In genomic region chr3:196623350-196623749, GRCh38 we compare ENCODE assay signal across 19 cellular contexts. TPM values are rescaled to one million over a fixed set of nuclear protein-coding genes. Genes with fewer than 3 reads are reported as not detected.
DNase-seq lines count a peak whose midpoint lies in the region; ATAC-seq and TF ChIP-seq lines count a peak whose summit lies in the region.
"Had no signal": no experiment of that assay in that cellular context is flagged by ENCODE, and none has a peak within 500 bp of the region (broad histone marks: within the 10 kb centered on the region; RNA-seq: fewer than 3 reads in every experiment).

No MANE protein-coding gene starts in this region.

- no peak overlapping the region for H3K23ac ChIP-seq in trophoblast cell (ENCODE audit: low read length)

- H4K91ac ChIP-seq in trophoblast cell (ENCODE audit: low read depth, low read length): no peak overlapping the region

- H3K18ac ChIP-seq in trophoblast cell (ENCODE audit: low read length): no peak overlapping the region

- H2AK5ac ChIP-seq in trophoblast cell (ENCODE audit: low read length): no peak overlapping the region

- no peaks in the 10 kb centered on the region for H3K9me3 ChIP-seq in esophagus squamous epithelium
- H3K9me3 ChIP-seq in trophoblast cell (ENCODE audit: insufficient read depth, low read depth, low read length): no peaks in the 10 kb centered on the region
- no peaks in the 10 kb centered on the region for H3K9me3 ChIP-seq in vagina
- H3K9me3 ChIP-seq: BLaER1 had no signal

- H3K9me3 Mint-ChIP-seq in activated CD8-positive, alpha-beta memory T cell treated with anti-CD3 and anti-CD28 coated beads, Interleukin-2, amount 10 ng/mL, durations not matched to agents 7 days and 5 days (ENCODE audit: low read depth): no peaks in the 10 kb centered on the region
- H3K9me3 Mint-ChIP-seq in activated CD8-positive, alpha-beta T cell treated with anti-CD3 and anti-CD28 coated beads, Interleukin-2, amount 10 ng/mL, durations not matched to agents 7 days and 5 days (ENCODE audit: insufficient read depth): no peaks in the 10 kb centered on the region
- no peaks in the 10 kb centered on the region for H3K9me3 Mint-ChIP-seq in natural killer cell treated with Interleukin-12 subunit alpha and Interleukin-12 subunit beta and Interleukin-15 and Interleukin-18, amount 100 ng/mL, for 72 hours
- H3K9me3 Mint-ChIP-seq: activated T-helper 2 cell treated with anti-CD3 and anti-CD28 coated beads, Interferon-gamma antibody, Interleukin-2, Interleukin-4, amounts not matched to agents 10 μg/mL and 5 μg/mL and 100 μg/mL, durations not matched to agents 14 hours and 24 hours and 36 hours; mesothelial cell of epicardium; neural crest cell; T-helper 2 cell treated with Interferon-gamma antibody and Interleukin-4, amounts not matched to agents 5 μg/mL and 100 μg/mL, for 36 hours had no signal

- peak overlapping the region; percentile 36 for H3K27ac Mint-ChIP-seq in activated CD8-positive, alpha-beta memory T cell treated with anti-CD3 and anti-CD28 coated beads, Interleukin-2, amount 10 ng/mL, durations not matched to agents 7 days and 5 days
- H3K27ac Mint-ChIP-seq in activated CD8-positive, alpha-beta T cell treated with anti-CD3 and anti-CD28 coated beads, Interleukin-2, amount 10 ng/mL, durations not matched to agents 7 days and 5 days: no peak overlapping the region
- H3K27ac Mint-ChIP-seq in natural killer cell treated with Interleukin-12 subunit alpha and Interleukin-12 subunit beta and Interleukin-15 and Interleukin-18, amount 100 ng/mL, for 72 hours: no peak overlapping the region
- H3K27ac Mint-ChIP-seq: mesothelial cell of epicardium had no signal

- no peak overlapping the region for H2AFZ ChIP-seq in trophoblast cell (ENCODE audit: insufficient read depth, low read length, poor library complexity)
- H2AFZ ChIP-seq: PC-9 had no signal

- H3K9ac ChIP-seq in trophoblast cell (ENCODE audit: low read length): peak overlapping the region; percentile 21
- H3K9ac ChIP-seq: BLaER1 had no signal

- no peak for ATAC-seq in activated CD8-positive, alpha-beta memory T cell treated with anti-CD3 and anti-CD28 coated beads, Interleukin-2, amount 10 ng/mL, durations not matched to agents 7 days and 5 days
- ATAC-seq in activated CD8-positive, alpha-beta T cell treated with anti-CD3 and anti-CD28 coated beads, Interleukin-2, amount 10 ng/mL, durations not matched to agents 7 days and 5 days: no peak
- ATAC-seq in natural killer cell treated with Interleukin-12 subunit alpha and Interleukin-12 subunit beta and Interleukin-15 and Interleukin-18, amount 100 ng/mL, for 72 hours: no peak

- H3K79me2 ChIP-seq in trophoblast cell (ENCODE audit: control insufficient read depth, insufficient read depth, low read length, poor library complexity): no peaks in the 10 kb centered on the region

- H2BK12ac ChIP-seq in trophoblast cell (ENCODE audit: low read length): no peak overlapping the region

- H3K79me1 ChIP-seq in trophoblast cell (ENCODE audit: low read length): no peaks in the 10 kb centered on the region

- H2BK120ac ChIP-seq in trophoblast cell (ENCODE audit: insufficient read depth, low read length, poor library complexity): no peak overlapping the region

- H3K27me3 ChIP-seq in esophagus squamous epithelium: no peaks in the 10 kb centered on the region
- H3K27me3 ChIP-seq in trophoblast cell (ENCODE audit: insufficient read depth, low read length): no peaks in the 10 kb centered on the region
- H3K27me3 ChIP-seq in vagina: no peaks in the 10 kb centered on the region
- H3K27me3 ChIP-seq: BLaER1 had no signal

- peaks cover 4 to 31% (median 14%) of the 10 kb centered on the region in 3 donors for H3K4me1 ChIP-seq in esophagus squamous epithelium
- no peaks in the 10 kb centered on the region for H3K4me1 ChIP-seq in trophoblast cell (ENCODE audit: control insufficient read depth in 1 of 2, insufficient read depth in 2 of 2, low read length in 2 of 2)
- peaks cover 8% of the 10 kb centered on the region for H3K4me1 ChIP-seq in vagina

- H3K14ac ChIP-seq in trophoblast cell (ENCODE audit: low read length): no peak overlapping the region

- no peak overlapping the region for H3K4ac ChIP-seq in trophoblast cell (ENCODE audit: low read depth, low read length)

- no peak overlapping the region for H3K4me2 ChIP-seq in trophoblast cell (ENCODE audit: low read length)
- H3K4me2 ChIP-seq: PC-9 had no signal

- TF ChIP-seq CTCF in esophagus squamous epithelium (IDR thresholded peaks at IDR 0.05) (no peak), vagina (IDR thresholded peaks at IDR 0.05) (no peak), foreskin fibroblast (IDR thresholded peaks at IDR 0.05; ENCODE audit: low read depth, low read length) (no peak)

- no peak overlapping the region for H3K4me3 Mint-ChIP-seq in activated CD8-positive, alpha-beta memory T cell treated with anti-CD3 and anti-CD28 coated beads, Interleukin-2, amount 10 ng/mL, durations not matched to agents 7 days and 5 days
- no peak overlapping the region for H3K4me3 Mint-ChIP-seq in activated CD8-positive, alpha-beta T cell treated with anti-CD3 and anti-CD28 coated beads, Interleukin-2, amount 10 ng/mL, durations not matched to agents 7 days and 5 days
- H3K4me3 Mint-ChIP-seq in natural killer cell treated with Interleukin-12 subunit alpha and Interleukin-12 subunit beta and Interleukin-15 and Interleukin-18, amount 100 ng/mL, for 72 hours: no peak overlapping the region
- H3K4me3 Mint-ChIP-seq: mesothelial cell of epicardium had no signal

- intact Hi-C loops in esophagus squamous epithelium (cut with DNase I): no loop called here
- intact Hi-C loops in vagina (cut with DNase I): no loop called here

- TF ChIP-seq POLR2A in esophagus squamous epithelium (IDR thresholded peaks at IDR 0.05) (no peak), vagina (IDR thresholded peaks at IDR 0.05) (no peak)

- no peak overlapping the region for H4K12ac ChIP-seq in trophoblast cell (ENCODE audit: low read depth, low read length)

- WGBS in esophagus squamous epithelium, 2 donors: 71 to 87% methylated on average over 2 to 3 of the region's 4 CpGs
- no CpG with 5 or more reads among the region's 4 CpGs for WGBS in trophoblast cell (ENCODE audit: extremely low coverage, insufficient coverage, insufficient read length)

- no peak for DNase-seq in activated CD8-positive, alpha-beta memory T cell treated with anti-CD3 and anti-CD28 coated beads, Interleukin-2, amount 10 ng/mL, durations not matched to agents 7 days and 5 days
- no peak for DNase-seq in activated CD8-positive, alpha-beta memory T cell treated with anti-CD3 and anti-CD28 coated beads, Interleukin-2, amount 50 U/mL, for 48 hours
- DNase-seq in esophagus squamous epithelium (lab: John Stamatoyannopoulos, UW) (no peak), trophoblast cell (no peak), vagina (ENCODE audit: extremely low spot score in 2 of 2) (no peak), foreskin fibroblast (no peak)
- no peak for DNase-seq in activated CD8-positive, alpha-beta T cell treated with anti-CD3 and anti-CD28 coated beads, Interleukin-2, amount 10 ng/mL, durations not matched to agents 7 days and 5 days
- no peak for DNase-seq in natural killer cell treated with Interleukin-12 subunit alpha and Interleukin-12 subunit beta and Interleukin-15 and Interleukin-18, amount 100 ng/mL, for 72 hours (ENCODE audit: low spot score)
- DNase-seq: activated CD4-positive, alpha-beta T cell treated with anti-CD3 and anti-CD28 coated beads for 1 hour; NCI-H774; stimulated activated naive CD4-positive, alpha-beta T cell treated with Interleukin-2 at 50 U/mL for 16 hours had no signal

- POLR2A ChIA-PET in activated CD8-positive, alpha-beta T cell treated with anti-CD3 and anti-CD28 coated beads, Interleukin-2, amount 10 ng/mL, durations not matched to agents 7 days and 5 days (lab: Charles Lee): interaction anchor here (4.4 kb wide), 1 partner anchor 8 kb away, joined by 28 read pairs; no protein-coding TSS in a partner anchor

- no peak overlapping the region for H4K8ac ChIP-seq in trophoblast cell (ENCODE audit: low read depth, low read length)

- no peak overlapping the region for H3K4me3 ChIP-seq in esophagus squamous epithelium
- no peak overlapping the region for H3K4me3 ChIP-seq in trophoblast cell (ENCODE audit: low read depth, low read length)
- no peak overlapping the region for H3K4me3 ChIP-seq in vagina
- H3K4me3 ChIP-seq in foreskin fibroblast (ENCODE audit: low read depth in 1 of 2, low read length in 2 of 2): no peak overlapping the region
- H3K4me3 ChIP-seq: BLaER1, PC-9, SK-N-MC had no signal

- H3K36me3 ChIP-seq in esophagus squamous epithelium (no peaks in the 10 kb centered on the region), trophoblast cell (ENCODE audit: control insufficient read depth in 1 of 2, insufficient read depth in 2 of 2, low read length in 2 of 2) (no peaks in the 10 kb centered on the region), vagina (no peaks in the 10 kb centered on the region)
- H3K36me3 ChIP-seq: BLaER1 had no signal

- CTCF ChIA-PET in activated CD8-positive, alpha-beta memory T cell treated with anti-CD3 and anti-CD28 coated beads, Interleukin-2, amount 10 ng/mL, durations not matched to agents 7 days and 5 days (lab: Charles Lee): interaction anchor here (1.3 to 2.6 kb wide), 4 partner anchors 11 to 54 kb away, joined by 3 to 11 read pairs (median 4); partner anchors contain the start of gene NRROS
- CTCF ChIA-PET in activated CD8-positive, alpha-beta T cell treated with anti-CD3 and anti-CD28 coated beads, Interleukin-2, amount 10 ng/mL, durations not matched to agents 7 days and 5 days (lab: Charles Lee): interaction anchor here (1.1 to 3.4 kb wide), 4 partner anchors 8 to 14 kb away, joined by 3 to 16 read pairs (median 6); no protein-coding TSS in a partner anchor

- peaks cover 7% of the 10 kb centered on the region for H3K36me3 Mint-ChIP-seq in activated CD8-positive, alpha-beta memory T cell treated with anti-CD3 and anti-CD28 coated beads, Interleukin-2, amount 10 ng/mL, durations not matched to agents 7 days and 5 days
- H3K36me3 Mint-ChIP-seq in activated CD8-positive, alpha-beta T cell treated with anti-CD3 and anti-CD28 coated beads, Interleukin-2, amount 10 ng/mL, durations not matched to agents 7 days and 5 days (ENCODE audit: low read depth): peaks cover 4% of the 10 kb centered on the region
- no peaks in the 10 kb centered on the region for H3K36me3 Mint-ChIP-seq in natural killer cell treated with Interleukin-12 subunit alpha and Interleukin-12 subunit beta and Interleukin-15 and Interleukin-18, amount 100 ng/mL, for 72 hours
- H3K36me3 Mint-ChIP-seq: mesothelial cell of epicardium had no signal

- H3K27ac ChIP-seq in esophagus squamous epithelium (peak overlapping the region; percentile 53 to 89 (median 72)), trophoblast cell (ENCODE audit: low read depth, low read length) (no peak overlapping the region), vagina (peak overlapping the region; percentile 30)
- H3K27ac ChIP-seq: BLaER1, PC-9, SK-N-MC had no signal

- H2BK5ac ChIP-seq in trophoblast cell (ENCODE audit: low read depth, low read length, poor library complexity): no peak overlapping the region

- H3K4me1 Mint-ChIP-seq in activated CD8-positive, alpha-beta memory T cell treated with anti-CD3 and anti-CD28 coated beads, Interleukin-2, amount 10 ng/mL, durations not matched to agents 7 days and 5 days: peaks cover 52% of the 10 kb centered on the region
- H3K4me1 Mint-ChIP-seq in activated CD8-positive, alpha-beta T cell treated with anti-CD3 and anti-CD28 coated beads, Interleukin-2, amount 10 ng/mL, durations not matched to agents 7 days and 5 days (ENCODE audit: low read depth): peaks cover 57% of the 10 kb centered on the region
- H3K4me1 Mint-ChIP-seq in natural killer cell treated with Interleukin-12 subunit alpha and Interleukin-12 subunit beta and Interleukin-15 and Interleukin-18, amount 100 ng/mL, for 72 hours (ENCODE audit: low read depth in 2 of 2): peaks cover 30 to 35% of the 10 kb centered on the region in 2 donors
- H3K4me1 Mint-ChIP-seq: mesothelial cell of epicardium had no signal

- peaks cover 7% of the 10 kb centered on the region for H3K27me3 Mint-ChIP-seq in activated CD8-positive, alpha-beta memory T cell treated with anti-CD3 and anti-CD28 coated beads, Interleukin-2, amount 10 ng/mL, durations not matched to agents 7 days and 5 days
- no peaks in the 10 kb centered on the region for H3K27me3 Mint-ChIP-seq in activated CD8-positive, alpha-beta T cell treated with anti-CD3 and anti-CD28 coated beads, Interleukin-2, amount 10 ng/mL, durations not matched to agents 7 days and 5 days (ENCODE audit: low read depth)
- H3K27me3 Mint-ChIP-seq in natural killer cell treated with Interleukin-12 subunit alpha and Interleukin-12 subunit beta and Interleukin-15 and Interleukin-18, amount 100 ng/mL, for 72 hours: no peaks in the 10 kb centered on the region

RNA-seq across cellular contexts. Expression of gene NRROS, which starts 16.1 kb away (rescaled TPM):
- total RNA-seq in activated CD8-positive, alpha-beta memory T cell treated with anti-CD3 and anti-CD28 coated beads, Interleukin-2, amount 10 ng/mL, durations not matched to agents 7 days and 5 days: 10 to 100 TPM; 37.5 to 47.8 TPM
- total RNA-seq in esophagus squamous epithelium (1 to 10 TPM in 1 of 4 donors, under 1 TPM in 2, not detected in 1; 0.18 to 4.8 (median 0.70) TPM), vagina (5.4 TPM)
- polyA plus RNA-seq in trophoblast cell (2013): 0.01 TPM in 1 of 2 replicates, not detected in the other
- 10 to 100 TPM; 37.5 to 39.9 TPM for total RNA-seq in activated CD8-positive, alpha-beta T cell treated with anti-CD3 and anti-CD28 coated beads, Interleukin-2, amount 10 ng/mL, durations not matched to agents 7 days and 5 days
- 10 to 100 TPM; 40.3 to 55.7 TPM for total RNA-seq in natural killer cell treated with Interleukin-12 subunit alpha and Interleukin-12 subunit beta and Interleukin-15 and Interleukin-18, amount 100 ng/mL, for 72 hours
- total RNA-seq: bronchial epithelial cell had no signal

RNA-seq across cellular contexts. Expression of gene FBXO45, which starts 54.9 kb away (rescaled TPM):
- 10 to 100 TPM; 14.9 to 20.3 TPM for total RNA-seq in activated CD8-positive, alpha-beta memory T cell treated with anti-CD3 and anti-CD28 coated beads, Interleukin-2, amount 10 ng/mL, durations not matched to agents 7 days and 5 days
- total RNA-seq in esophagus squamous epithelium (10 to 100 TPM in 3 of 4 donors, 1 to 10 TPM in 1; 6.6 to 19.9 (median 12.9) TPM), vagina (6.6 TPM)
- 7.7 TPM in 2 replicates for polyA plus RNA-seq in trophoblast cell (2013)
- 10 to 100 TPM; 16.1 to 17.7 TPM for total RNA-seq in activated CD8-positive, alpha-beta T cell treated with anti-CD3 and anti-CD28 coated beads, Interleukin-2, amount 10 ng/mL, durations not matched to agents 7 days and 5 days
- 10 to 100 TPM; 17.7 to 22.3 TPM for total RNA-seq in natural killer cell treated with Interleukin-12 subunit alpha and Interleukin-12 subunit beta and Interleukin-15 and Interleukin-18, amount 100 ng/mL, for 72 hours

RNA-seq across cellular contexts. Expression of gene WDR53, which starts 55.0 kb away (rescaled TPM):
- 10 to 100 TPM; 22.2 to 23.1 TPM for total RNA-seq in activated CD8-positive, alpha-beta memory T cell treated with anti-CD3 and anti-CD28 coated beads, Interleukin-2, amount 10 ng/mL, durations not matched to agents 7 days and 5 days
- total RNA-seq in esophagus squamous epithelium (10 to 100 TPM in 1 of 4 donors, 1 to 10 TPM in 3; 2.5 to 12.6 (median 5.5) TPM), vagina (13.5 TPM)
- 9.9 and 10.6 TPM in 2 replicates for polyA plus RNA-seq in trophoblast cell (2013)
- 10 to 100 TPM; 21.0 to 21.8 TPM for total RNA-seq in activated CD8-positive, alpha-beta T cell treated with anti-CD3 and anti-CD28 coated beads, Interleukin-2, amount 10 ng/mL, durations not matched to agents 7 days and 5 days
- total RNA-seq in natural killer cell treated with Interleukin-12 subunit alpha and Interleukin-12 subunit beta and Interleukin-15 and Interleukin-18, amount 100 ng/mL, for 72 hours: 10 to 100 TPM; 19.7 to 23.0 TPM
